1 cellular context compared by ENCODE assay signal in genomic region chr19:4531562-4532165, GRCh38.
TF ChIP-seq lines count a peak whose summit lies in the region.

No MANE protein-coding gene starts in this region.

TF ChIP-seq in HepG2, 621 proteins besides CTCF, POLR2A, EP300 and RAD21 (continued from another document and continues in another):
- TF ChIP-seq, protein P1, sequence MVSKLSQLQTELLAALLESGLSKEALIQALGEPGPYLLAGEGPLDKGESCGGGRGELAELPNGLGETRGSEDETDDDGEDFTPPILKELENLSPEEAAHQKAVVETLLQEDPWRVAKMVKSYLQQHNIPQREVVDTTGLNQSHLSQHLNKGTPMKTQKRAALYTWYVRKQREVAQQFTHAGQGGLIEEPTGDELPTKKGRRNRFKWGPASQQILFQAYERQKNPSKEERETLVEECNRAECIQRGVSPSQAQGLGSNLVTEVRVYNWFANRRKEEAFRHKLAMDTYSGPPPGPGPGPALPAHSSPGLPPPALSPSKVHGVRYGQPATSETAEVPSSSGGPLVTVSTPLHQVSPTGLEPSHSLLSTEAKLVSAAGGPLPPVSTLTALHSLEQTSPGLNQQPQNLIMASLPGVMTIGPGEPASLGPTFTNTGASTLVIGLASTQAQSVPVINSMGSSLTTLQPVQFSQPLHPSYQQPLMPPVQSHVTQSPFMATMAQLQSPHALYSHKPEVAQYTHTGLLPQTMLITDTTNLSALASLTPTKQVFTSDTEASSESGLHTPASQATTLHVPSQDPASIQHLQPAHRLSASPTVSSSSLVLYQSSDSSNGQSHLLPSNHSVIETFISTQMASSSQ (IDR thresholded peaks at IDR 0.05; ENCODE audit: low read depth): no peak
- TF ChIP-seq, protein P1 (CRISPR knock-in tag; IDR thresholded peaks at IDR 0.05; ENCODE audit: borderline replicate concordance): peak; percentile 51; the same call in 1 of the 2 replicates
- no peak for TF ChIP-seq ZNF549 (CRISPR knock-in tag; IDR thresholded peaks at IDR 0.05)
- TF ChIP-seq NFE2L2 (IDR thresholded peaks at IDR 0.05; ENCODE audit: low read length): no peak
- no peak for TF ChIP-seq MBD4 (IDR thresholded peaks at IDR 0.05; ENCODE audit: borderline replicate concordance, low read length)
- TF ChIP-seq, protein P2, sequence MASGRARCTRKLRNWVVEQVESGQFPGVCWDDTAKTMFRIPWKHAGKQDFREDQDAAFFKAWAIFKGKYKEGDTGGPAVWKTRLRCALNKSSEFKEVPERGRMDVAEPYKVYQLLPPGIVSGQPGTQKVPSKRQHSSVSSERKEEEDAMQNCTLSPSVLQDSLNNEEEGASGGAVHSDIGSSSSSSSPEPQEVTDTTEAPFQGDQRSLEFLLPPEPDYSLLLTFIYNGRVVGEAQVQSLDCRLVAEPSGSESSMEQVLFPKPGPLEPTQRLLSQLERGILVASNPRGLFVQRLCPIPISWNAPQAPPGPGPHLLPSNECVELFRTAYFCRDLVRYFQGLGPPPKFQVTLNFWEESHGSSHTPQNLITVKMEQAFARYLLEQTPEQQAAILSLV (CRISPR knock-in tag; IDR thresholded peaks at IDR 0.05; ENCODE audit: borderline replicate concordance): peak; percentile 54
- peak; percentile 48; the same call in 1 of the 2 replicates for TF ChIP-seq ZKSCAN8 (CRISPR knock-in tag; IDR thresholded peaks at IDR 0.05; ENCODE audit: borderline replicate concordance)
- no peak for TF ChIP-seq ZNF326 (CRISPR knock-in tag; IDR thresholded peaks at IDR 0.05; ENCODE audit: borderline replicate concordance)
- TF ChIP-seq, protein P3, sequence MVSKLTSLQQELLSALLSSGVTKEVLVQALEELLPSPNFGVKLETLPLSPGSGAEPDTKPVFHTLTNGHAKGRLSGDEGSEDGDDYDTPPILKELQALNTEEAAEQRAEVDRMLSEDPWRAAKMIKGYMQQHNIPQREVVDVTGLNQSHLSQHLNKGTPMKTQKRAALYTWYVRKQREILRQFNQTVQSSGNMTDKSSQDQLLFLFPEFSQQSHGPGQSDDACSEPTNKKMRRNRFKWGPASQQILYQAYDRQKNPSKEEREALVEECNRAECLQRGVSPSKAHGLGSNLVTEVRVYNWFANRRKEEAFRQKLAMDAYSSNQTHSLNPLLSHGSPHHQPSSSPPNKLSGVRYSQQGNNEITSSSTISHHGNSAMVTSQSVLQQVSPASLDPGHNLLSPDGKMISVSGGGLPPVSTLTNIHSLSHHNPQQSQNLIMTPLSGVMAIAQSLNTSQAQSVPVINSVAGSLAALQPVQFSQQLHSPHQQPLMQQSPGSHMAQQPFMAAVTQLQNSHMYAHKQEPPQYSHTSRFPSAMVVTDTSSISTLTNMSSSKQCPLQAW (CRISPR knock-in tag; IDR thresholded peaks at IDR 0.05): peak; percentile 47; the same call in 1 of the 2 replicates
- TF ChIP-seq, protein P4, sequence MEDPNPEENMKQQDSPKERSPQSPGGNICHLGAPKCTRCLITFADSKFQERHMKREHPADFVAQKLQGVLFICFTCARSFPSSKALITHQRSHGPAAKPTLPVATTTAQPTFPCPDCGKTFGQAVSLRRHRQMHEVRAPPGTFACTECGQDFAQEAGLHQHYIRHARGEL (CRISPR knock-in tag; IDR thresholded peaks at IDR 0.05): no peak
- TF ChIP-seq, protein P5, sequence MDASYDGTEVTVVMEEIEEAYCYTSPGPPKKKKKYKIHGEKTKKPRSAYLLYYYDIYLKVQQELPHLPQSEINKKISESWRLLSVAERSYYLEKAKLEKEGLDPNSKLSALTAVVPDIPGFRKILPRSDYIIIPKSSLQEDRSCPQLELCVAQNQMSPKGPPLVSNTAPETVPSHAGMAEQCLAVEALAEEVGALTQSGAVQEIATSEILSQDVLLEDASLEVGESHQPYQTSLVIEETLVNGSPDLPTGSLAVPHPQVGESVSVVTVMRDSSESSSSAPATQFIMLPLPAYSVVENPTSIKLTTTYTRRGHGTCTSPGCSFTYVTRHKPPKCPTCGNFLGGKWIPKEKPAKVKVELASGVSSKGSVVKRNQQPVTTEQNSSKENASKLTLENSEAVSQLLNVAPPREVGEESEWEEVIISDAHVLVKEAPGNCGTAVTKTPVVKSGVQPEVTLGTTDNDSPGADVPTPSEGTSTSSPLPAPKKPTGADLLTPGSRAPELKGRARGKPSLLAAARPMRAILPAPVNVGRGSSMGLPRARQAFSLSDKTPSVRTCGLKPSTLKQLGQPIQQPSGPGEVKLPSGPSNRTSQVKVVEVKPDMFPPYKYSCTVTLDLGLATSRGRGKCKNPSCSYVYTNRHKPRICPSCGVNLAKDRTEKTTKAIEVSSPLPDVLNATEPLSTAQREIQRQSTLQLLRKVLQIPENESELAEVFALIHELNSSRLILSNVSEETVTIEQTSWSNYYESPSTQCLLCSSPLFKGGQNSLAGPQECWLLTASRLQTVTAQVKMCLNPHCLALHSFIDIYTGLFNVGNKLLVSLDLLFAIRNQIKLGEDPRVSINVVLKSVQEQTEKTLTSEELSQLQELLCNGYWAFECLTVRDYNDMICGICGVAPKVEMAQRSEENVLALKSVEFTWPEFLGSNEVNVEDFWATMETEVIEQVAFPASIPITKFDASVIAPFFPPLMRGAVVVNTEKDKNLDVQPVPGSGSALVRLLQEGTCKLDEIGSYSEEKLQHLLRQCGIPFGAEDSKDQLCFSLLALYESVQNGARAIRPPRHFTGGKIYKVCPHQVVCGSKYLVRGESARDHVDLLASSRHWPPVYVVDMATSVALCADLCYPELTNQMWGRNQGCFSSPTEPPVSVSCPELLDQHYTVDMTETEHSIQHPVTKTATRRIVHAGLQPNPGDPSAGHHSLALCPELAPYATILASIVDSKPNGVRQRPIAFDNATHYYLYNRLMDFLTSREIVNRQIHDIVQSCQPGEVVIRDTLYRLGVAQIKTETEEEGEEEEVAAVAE (CRISPR knock-in tag; IDR thresholded peaks at IDR 0.05; ENCODE audit: borderline replicate concordance): 0 out of 2 replicates have a peak, but pooled peaks have one; percentile 51
- peak; percentile 23; the same call in 1 of the 2 replicates for TF ChIP-seq ZFP1 (CRISPR knock-in tag; IDR thresholded peaks at IDR 0.05)
- no peak for TF ChIP-seq ZNF652 (CRISPR knock-in tag; IDR thresholded peaks at IDR 0.05; ENCODE audit: borderline replicate concordance, low read depth)
- TF ChIP-seq ZNF234 (CRISPR knock-in tag; conservative IDR thresholded peaks at IDR 0.05): no peak
- no peak for TF ChIP-seq HNF4G (IDR thresholded peaks at IDR 0.05; ENCODE audit: borderline replicate concordance, low read depth, low read length)
- no peak for TF ChIP-seq HNF4G (CRISPR knock-in tag; IDR thresholded peaks at IDR 0.05; ENCODE audit: borderline replicate concordance, low read depth)
- TF ChIP-seq HES4 (CRISPR knock-in tag; IDR thresholded peaks at IDR 0.05; ENCODE audit: borderline replicate concordance): peak; percentile 89
- TF ChIP-seq ETV6 (CRISPR knock-in tag; conservative IDR thresholded peaks at IDR 0.05): no peak
- peak; percentile 77 for TF ChIP-seq ZBTB7A (CRISPR knock-in tag; IDR thresholded peaks at IDR 0.05)
- TF ChIP-seq ZNF766 (CRISPR knock-in tag; IDR thresholded peaks at IDR 0.05; ENCODE audit: borderline replicate concordance): no peak; the same call in 1 of the 2 replicates
- no peak for TF ChIP-seq KLF9 (CRISPR knock-in tag; IDR thresholded peaks at IDR 0.05; ENCODE audit: low read depth)
- peak in 1 of 2 experiments; percentile 74; a peak in 2 of 4 replicates for TF ChIP-seq KLF16 (CRISPR knock-in tag; IDR thresholded peaks at IDR 0.05)
- peak; percentile 70 for TF ChIP-seq FOXC1 (CRISPR knock-in tag; IDR thresholded peaks at IDR 0.05; ENCODE audit: borderline replicate concordance)
- no peak for TF ChIP-seq SOX6 (IDR thresholded peaks at IDR 0.05)
- peak; percentile 65 for TF ChIP-seq SOX6 (CRISPR knock-in tag; IDR thresholded peaks at IDR 0.05)
- no peak for TF ChIP-seq ZNF496 (CRISPR knock-in tag; IDR thresholded peaks at IDR 0.05; ENCODE audit: insufficient replicate concordance)
- TF ChIP-seq RELA (CRISPR knock-in tag; IDR thresholded peaks at IDR 0.05): no peak
- TF ChIP-seq ZNF546 (CRISPR knock-in tag; conservative IDR thresholded peaks at IDR 0.05): peak; percentile 95
- TF ChIP-seq SP1 (IDR thresholded peaks at IDR 0.05): no peak
- peak; percentile 43; the same call in 1 of the 2 replicates for TF ChIP-seq SP1 (CRISPR knock-in tag; IDR thresholded peaks at IDR 0.05)
- peak; percentile 91; the same call in 1 of the 2 replicates for TF ChIP-seq KLF12 (CRISPR knock-in tag; IDR thresholded peaks at IDR 0.05; ENCODE audit: borderline replicate concordance)
- no peak for TF ChIP-seq ZFP62 (CRISPR knock-in tag; IDR thresholded peaks at IDR 0.05)
- TF ChIP-seq RBAK (CRISPR knock-in tag; IDR thresholded peaks at IDR 0.05): no peak
- no peak for TF ChIP-seq NAIF1 (CRISPR knock-in tag; IDR thresholded peaks at IDR 0.05; ENCODE audit: borderline replicate concordance)
- TF ChIP-seq TBX3 (IDR thresholded peaks at IDR 0.05; ENCODE audit: borderline replicate concordance): peak; percentile 32; the same call in 1 of the 2 replicates
- TF ChIP-seq, protein P6, sequence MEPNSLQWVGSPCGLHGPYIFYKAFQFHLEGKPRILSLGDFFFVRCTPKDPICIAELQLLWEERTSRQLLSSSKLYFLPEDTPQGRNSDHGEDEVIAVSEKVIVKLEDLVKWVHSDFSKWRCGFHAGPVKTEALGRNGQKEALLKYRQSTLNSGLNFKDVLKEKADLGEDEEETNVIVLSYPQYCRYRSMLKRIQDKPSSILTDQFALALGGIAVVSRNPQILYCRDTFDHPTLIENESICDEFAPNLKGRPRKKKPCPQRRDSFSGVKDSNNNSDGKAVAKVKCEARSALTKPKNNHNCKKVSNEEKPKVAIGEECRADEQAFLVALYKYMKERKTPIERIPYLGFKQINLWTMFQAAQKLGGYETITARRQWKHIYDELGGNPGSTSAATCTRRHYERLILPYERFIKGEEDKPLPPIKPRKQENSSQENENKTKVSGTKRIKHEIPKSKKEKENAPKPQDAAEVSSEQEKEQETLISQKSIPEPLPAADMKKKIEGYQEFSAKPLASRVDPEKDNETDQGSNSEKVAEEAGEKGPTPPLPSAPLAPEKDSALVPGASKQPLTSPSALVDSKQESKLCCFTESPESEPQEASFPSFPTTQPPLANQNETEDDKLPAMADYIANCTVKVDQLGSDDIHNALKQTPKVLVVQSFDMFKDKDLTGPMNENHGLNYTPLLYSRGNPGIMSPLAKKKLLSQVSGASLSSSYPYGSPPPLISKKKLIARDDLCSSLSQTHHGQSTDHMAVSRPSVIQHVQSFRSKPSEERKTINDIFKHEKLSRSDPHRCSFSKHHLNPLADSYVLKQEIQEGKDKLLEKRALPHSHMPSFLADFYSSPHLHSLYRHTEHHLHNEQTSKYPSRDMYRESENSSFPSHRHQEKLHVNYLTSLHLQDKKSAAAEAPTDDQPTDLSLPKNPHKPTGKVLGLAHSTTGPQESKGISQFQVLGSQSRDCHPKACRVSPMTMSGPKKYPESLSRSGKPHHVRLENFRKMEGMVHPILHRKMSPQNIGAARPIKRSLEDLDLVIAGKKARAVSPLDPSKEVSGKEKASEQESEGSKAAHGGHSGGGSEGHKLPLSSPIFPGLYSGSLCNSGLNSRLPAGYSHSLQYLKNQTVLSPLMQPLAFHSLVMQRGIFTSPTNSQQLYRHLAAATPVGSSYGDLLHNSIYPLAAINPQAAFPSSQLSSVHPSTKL (CRISPR knock-in tag; IDR thresholded peaks at IDR 0.05): peak; percentile 77
- TF ChIP-seq ARID2 (CRISPR knock-in tag; IDR thresholded peaks at IDR 0.05; ENCODE audit: borderline replicate concordance): no peak
- 0 out of 2 replicates have a peak, but pooled peaks have one; percentile 65 for TF ChIP-seq HOXD1 (CRISPR knock-in tag; IDR thresholded peaks at IDR 0.05)
- TF ChIP-seq ZNF567 (CRISPR knock-in tag; IDR thresholded peaks at IDR 0.05; ENCODE audit: borderline replicate concordance): no peak
- TF ChIP-seq TRIM24 (CRISPR knock-in tag; IDR thresholded peaks at IDR 0.05): no peak
- peak; percentile 75; the same call in 1 of the 2 replicates for TF ChIP-seq ZC3H13 (CRISPR knock-in tag; IDR thresholded peaks at IDR 0.05)
- TF ChIP-seq ZSCAN31 (CRISPR knock-in tag; IDR thresholded peaks at IDR 0.05; ENCODE audit: low read depth): no peak
- 0 out of 2 replicates have a peak, but pooled peaks have one; percentile 72 for TF ChIP-seq ZNF468 (CRISPR knock-in tag; IDR thresholded peaks at IDR 0.05)
- no peak for TF ChIP-seq SKI (IDR thresholded peaks at IDR 0.05; ENCODE audit: partially characterized antibody)
- TF ChIP-seq MEIS2 (CRISPR knock-in tag; IDR thresholded peaks at IDR 0.05): peak; percentile 82; the same call in 1 of the 2 replicates
- no peak for TF ChIP-seq ONECUT2 (CRISPR knock-in tag; IDR thresholded peaks at IDR 0.05)
- peak; percentile 63 for TF ChIP-seq ZNF350 (CRISPR knock-in tag; IDR thresholded peaks at IDR 0.05; ENCODE audit: borderline replicate concordance, low read depth)
- no peak for TF ChIP-seq JARID2 (CRISPR knock-in tag; IDR thresholded peaks at IDR 0.05; ENCODE audit: insufficient replicate concordance)
- peak; percentile 69; the same call in 1 of the 2 replicates for TF ChIP-seq ZFP90 (CRISPR knock-in tag; IDR thresholded peaks at IDR 0.05; ENCODE audit: borderline replicate concordance)
- TF ChIP-seq, protein P7, sequence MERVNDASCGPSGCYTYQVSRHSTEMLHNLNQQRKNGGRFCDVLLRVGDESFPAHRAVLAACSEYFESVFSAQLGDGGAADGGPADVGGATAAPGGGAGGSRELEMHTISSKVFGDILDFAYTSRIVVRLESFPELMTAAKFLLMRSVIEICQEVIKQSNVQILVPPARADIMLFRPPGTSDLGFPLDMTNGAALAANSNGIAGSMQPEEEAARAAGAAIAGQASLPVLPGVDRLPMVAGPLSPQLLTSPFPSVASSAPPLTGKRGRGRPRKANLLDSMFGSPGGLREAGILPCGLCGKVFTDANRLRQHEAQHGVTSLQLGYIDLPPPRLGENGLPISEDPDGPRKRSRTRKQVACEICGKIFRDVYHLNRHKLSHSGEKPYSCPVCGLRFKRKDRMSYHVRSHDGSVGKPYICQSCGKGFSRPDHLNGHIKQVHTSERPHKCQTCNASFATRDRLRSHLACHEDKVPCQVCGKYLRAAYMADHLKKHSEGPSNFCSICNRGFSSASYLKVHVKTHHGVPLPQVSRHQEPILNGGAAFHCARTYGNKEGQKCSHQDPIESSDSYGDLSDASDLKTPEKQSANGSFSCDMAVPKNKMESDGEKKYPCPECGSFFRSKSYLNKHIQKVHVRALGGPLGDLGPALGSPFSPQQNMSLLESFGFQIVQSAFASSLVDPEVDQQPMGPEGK (CRISPR knock-in tag; IDR thresholded peaks at IDR 0.05): peak; percentile 53; the same call in 1 of the 2 replicates
- TF ChIP-seq SUZ12 (IDR thresholded peaks at IDR 0.05; ENCODE audit: low read depth, low read length): no peak
